In genomic region chr6:89350281-89351037, GRCh38 we compare ENCODE assay signal across 8 cellular contexts. TPM values are rescaled to one million over a fixed set of nuclear protein-coding genes. Genes with fewer than 3 reads are reported as not detected.
DNase-seq lines count a peak whose midpoint lies in the region; TF ChIP-seq lines count a peak whose summit lies in the region.

No MANE protein-coding gene starts in this region.

- H3K27ac Mint-ChIP-seq in Caco-2 (ENCODE audit: unreplicated experiment): peak overlapping the region; percentile 7

- peak overlapping the region; percentile 86 for H3K27ac ChIP-seq in KOPT-K1 (ENCODE audit: low read depth, low read length, poor library complexity, severe bottlenecking)
- peak overlapping the region; percentile 54 for H3K27ac ChIP-seq in muscle layer of duodenum (ENCODE audit: low read length)

- CTCF ChIA-PET in Caco-2 (lab: Charles Lee): no interaction called here

- no peak overlapping the region for H3K4me3 ChIP-seq in Caco-2 (ENCODE audit: low read depth, low read length)
- no peak overlapping the region for H3K4me3 ChIP-seq in astrocyte of the spinal cord (ENCODE audit: low read depth, low read length)
- H3K4me3 ChIP-seq in muscle layer of duodenum (ENCODE audit: low read depth in 1 of 2, low read length in 2 of 2): peak overlapping the region in 1 of 2 donors; percentile 18

- H3K36me3 ChIP-seq in Caco-2 (ENCODE audit: control insufficient read depth, insufficient read depth, low read length) (no peaks in the 10 kb centered on the region), KOPT-K1 (ENCODE audit: insufficient read depth, low read length) (no peaks in the 10 kb centered on the region), muscle layer of duodenum (ENCODE audit: control insufficient read depth in 1 of 2, insufficient read depth in 2 of 2, low read length in 2 of 2) (peaks cover 0 to 3% of the 10 kb centered on the region in 2 donors)

- H3K4me1 ChIP-seq in Caco-2 (peaks cover 37% of the 10 kb centered on the region), muscle layer of duodenum (ENCODE audit: control insufficient read depth in 1 of 2, insufficient read depth in 2 of 2, low read length in 2 of 2) (peaks cover 16 to 39% of the 10 kb centered on the region in 2 donors)

- peaks cover 12% of the 10 kb centered on the region for H3K36me3 Mint-ChIP-seq in Caco-2 (ENCODE audit: insufficient read depth, unreplicated experiment)

- H3K27me3 ChIP-seq in Caco-2 (replicated peaks; ENCODE audit: control insufficient read depth, insufficient read depth, low read length) (no peaks in the 10 kb centered on the region), muscle layer of duodenum (ENCODE audit: low read depth, low read length) (no peaks in the 10 kb centered on the region)

- H3K4me3 Mint-ChIP-seq in Caco-2 (ENCODE audit: unreplicated experiment): peak overlapping the region; percentile 96

- in situ Hi-C loops in astrocyte of the spinal cord (cut with HindIII; ENCODE audit: low sequenced_read_pairs): no loop called here

- H3K27me3 Mint-ChIP-seq in Caco-2 (ENCODE audit: insufficient read depth, unreplicated experiment): no peaks in the 10 kb centered on the region

- DNase-seq in Caco-2 (no peak), GM20000 (ENCODE audit: low spot score) (peak; percentile 58), astrocyte of the spinal cord (ENCODE audit: low read depth, low spot score) (peak; percentile 17), NCI-H774 (lab: John Stamatoyannopoulos, UW) (no peak), NCI-H2227 treated with DMSO at 0.1 percent for 48 hours (lab: John Stamatoyannopoulos, UW) (no peak)
- DNase-seq in activated CD4-positive, alpha-beta T cell treated with anti-CD3 and anti-CD28 coated beads for 4 hours: no peak

- no peaks in the 10 kb centered on the region for H3K9me3 ChIP-seq in Caco-2
- H3K9me3 ChIP-seq in KOPT-K1 (ENCODE audit: insufficient read depth, low read length, poor library complexity, severe bottlenecking): no peaks in the 10 kb centered on the region
- no peaks in the 10 kb centered on the region for H3K9me3 ChIP-seq in muscle layer of duodenum (ENCODE audit: control insufficient read depth in 1 of 2, low read length in 2 of 2)

- no TSS peak for BruUV-seq in Caco-2 (replicated peaks; lab: Mats Ljungman, UMichigan)

- POLR2A ChIA-PET in Caco-2 (lab: Charles Lee): interaction anchor here (0.6 kb wide), 1 partner anchor 52 kb away, joined by 4 read pairs; no protein-coding TSS in a partner anchor

- no peaks in the 10 kb centered on the region for H3K9me3 Mint-ChIP-seq in Caco-2 (ENCODE audit: unreplicated experiment)

- intact Hi-C loops in Caco-2 (cut with micrococcal nuclease; ENCODE audit: unreplicated experiment): loop anchor here (5.0 kb wide), 1 partner anchor 38 kb away; no protein-coding TSS in a partner anchor

- peaks cover 31% of the 10 kb centered on the region for H3K4me1 Mint-ChIP-seq in Caco-2 (ENCODE audit: low read depth, unreplicated experiment)

- TF ChIP-seq CTCF in Caco-2 (IDR thresholded peaks at IDR 0.05; ENCODE audit: insufficient read depth in 1 of 2, low read depth in 1 of 2, low read length in 1 of 2, severe bottlenecking in 1 of 2, unreplicated experiment in 1 of 2) (no peak), GM20000 (IDR thresholded peaks at IDR 0.05; ENCODE audit: extremely low read depth, missing control alignments) (no peak), astrocyte of the spinal cord (IDR thresholded peaks at IDR 0.05; ENCODE audit: low read depth, low read length) (no peak)

RNA-seq across cellular contexts. Expression of gene UBE2J1, which starts 2.1 kb away (rescaled TPM):
- total RNA-seq in Caco-2 (2022): 23.1 and 23.5 TPM in 2 replicates

RNA-seq across cellular contexts. Expression of gene GABRR2, which starts 35.4 kb away (rescaled TPM):
- total RNA-seq in Caco-2 (2022): 0.29 TPM in 1 of 2 replicates, not detected in the other

Comparison
In these comparisons a context has a peak if more than half of its experiments do, and no peak if none do; other contexts are left out.
1. DNase-seq: peak in GM20000 (single experiment) and astrocyte of the spinal cord (single experiment); none in Caco-2 (0 of 2), NCI-H774 (single experiment), NCI-H2227 treated with DMSO at 0.1 percent for 48 hours (single experiment) and activated CD4-positive, alpha-beta T cell treated with anti-CD3 and anti-CD28 coated beads for 4 hours (0 of 2).